In genomic region chr3:146256851-146257486, GRCh38 we compare ENCODE assay signal across 24 cellular contexts. TPM values are rescaled to one million over a fixed set of nuclear protein-coding genes. Genes with fewer than 3 reads are reported as not detected.
DNase-seq lines count a peak whose midpoint lies in the region; ATAC-seq and TF ChIP-seq lines count a peak whose summit lies in the region.
"Had no signal": no experiment of that assay in that cellular context is flagged by ENCODE, and none has a peak within 500 bp of the region (broad histone marks: within the 10 kb centered on the region; RNA-seq: fewer than 3 reads in every experiment).

No MANE protein-coding gene starts in this region.

- no peaks in the 10 kb centered on the region; the same call in 1 of the 2 replicates for H3F3A ChIP-seq in GM23338 (replicated peaks; ENCODE audit: low read depth)

- no peak for TF ChIP-seq CTCF in GM23338 (conservative IDR thresholded peaks at IDR 0.05; ENCODE audit: low read depth in 2 of 2)

- H4K5ac ChIP-seq in mesendoderm (ENCODE audit: low read length), result no peak overlapping the region

- peak overlapping the region; percentile 21; the same call in 1 of the 3 replicates for H3K4me3 Mint-ChIP-seq in GM23338
- H3K4me3 Mint-ChIP-seq in CD8-positive, alpha-beta memory T cell, result no peak overlapping the region
- H3K4me3 Mint-ChIP-seq: activated naive CD8-positive, alpha-beta T cell treated with anti-CD3 and anti-CD28 coated beads for 36 hours; activated T-cell treated with anti-CD3 and anti-CD28 coated beads, Interleukin-2, amount 50 U/mL, for 4 hours; central memory CD8-positive, alpha-beta T cell; naive B cell had no signal

- H3K79me1 ChIP-seq in mesendoderm (ENCODE audit: low read length), result no peaks in the 10 kb centered on the region

- peaks cover 4% of the 10 kb centered on the region for H3K27me3 Mint-ChIP-seq in GM23338 (ENCODE audit: insufficient read depth, low read depth, poor library complexity)
- peaks cover 9 to 42% of the 10 kb centered on the region in 2 donors for H3K27me3 Mint-ChIP-seq in CD8-positive, alpha-beta memory T cell

- peaks cover 17% of the 10 kb centered on the region for H3K9me2 ChIP-seq in GM23338 (ENCODE audit: insufficient read depth)

- no peak overlapping the region for H2BK120ac ChIP-seq in mesendoderm (ENCODE audit: low read depth, low read length)

- H3K23ac ChIP-seq in mesendoderm (ENCODE audit: low read length), result no peak overlapping the region

- no peak overlapping the region for H3K4ac ChIP-seq in mesendoderm (ENCODE audit: low read depth, low read length)

- H2AFZ ChIP-seq in GM23338, result no peak overlapping the region
- H2AFZ ChIP-seq: parathyroid adenoma had no signal

- H3K9me3 Mint-ChIP-seq in GM23338, result peaks cover 54% of the 10 kb centered on the region
- peaks cover 0 to 4% (median 2%) of the 10 kb centered on the region in 5 donors for H3K9me3 Mint-ChIP-seq in CD8-positive, alpha-beta memory T cell
- H3K9me3 Mint-ChIP-seq: activated T-cell treated with anti-CD3 and anti-CD28 coated beads, Interleukin-2, amount 50 U/mL, for 4 hours; central memory CD8-positive, alpha-beta T cell had no signal

- DNase-seq in GM23338 (ENCODE audit: low spot score), result peak; percentile 77
- peak; percentile 79 for DNase-seq in NT2/D1 (ENCODE audit: low read depth, low spot score)
- peak; percentile 73 for DNase-seq in fibroblast of peridontal ligament (ENCODE audit: extremely low read depth)
- no peak for DNase-seq in mesendoderm
- DNase-seq in CD8-positive, alpha-beta memory T cell, result no peak
- DNase-seq in SW480 (ENCODE audit: low spot score), result no peak
- DNase-seq: activated CD4-positive, alpha-beta T cell treated with anti-CD3 and anti-CD28 coated beads, Interleukin-2, amount 50 U/mL, for 48 hours; activated naive CD8-positive, alpha-beta T cell treated with anti-CD3 and anti-CD28 coated beads for 36 hours; activated T-cell treated with anti-CD3 and anti-CD28 coated beads, Interleukin-2, amount 50 U/mL, for 4 hours; effector memory CD4-positive, alpha-beta T cell; foreskin melanocyte; GOT3; naive B cell; NCI-H345; stimulated activated CD4-positive, alpha-beta T cell treated with anti-CD3 and anti-CD28 coated beads, Interleukin-4, amount 100 ng/mL, for 1 hour had no signal

- H2BK5ac ChIP-seq in mesendoderm (ENCODE audit: low read length), result no peak overlapping the region

- POLR2A ChIA-PET in CD8-positive, alpha-beta memory T cell (lab: Charles Lee), result no interaction called here

- H3K36me3 ChIP-seq in GM23338 (ENCODE audit: insufficient read depth) (peaks cover 7% of the 10 kb centered on the region; the same call in 1 of the 2 replicates), NT2/D1 (ENCODE audit: insufficient read depth, insufficient read length, low read length) (no peaks in the 10 kb centered on the region), mesendoderm (ENCODE audit: control insufficient read depth, insufficient read depth, low read length) (no peaks in the 10 kb centered on the region)
- H3K36me3 ChIP-seq in CD8-positive, alpha-beta memory T cell (ENCODE audit: insufficient read depth, low read length), result no peaks in the 10 kb centered on the region
- H3K36me3 ChIP-seq: suprapubic skin had no signal

- peak overlapping the region; percentile 13 for H3K18ac ChIP-seq in mesendoderm (ENCODE audit: low read length)

- peaks cover 43% of the 10 kb centered on the region for H3K9me3 ChIP-seq in NT2/D1 (ENCODE audit: insufficient read depth, low read length)
- H3K9me3 ChIP-seq in CD8-positive, alpha-beta memory T cell (ENCODE audit: low read length), result no peaks in the 10 kb centered on the region
- H3K9me3 ChIP-seq: suprapubic skin had no signal

- no peak overlapping the region for H4K8ac ChIP-seq in mesendoderm (ENCODE audit: low read depth, low read length)

- no peak overlapping the region for H3K56ac ChIP-seq in mesendoderm (ENCODE audit: low read length)

- ATAC-seq in GM23338 (peak; percentile 87), GM21390 (IDR thresholded peaks at IDR 0.05; ENCODE audit: unreplicated experiment) (no peak), HG03378 (IDR thresholded peaks at IDR 0.05; ENCODE audit: unreplicated experiment) (no peak)
- ATAC-seq: Right ventricle myocardium inferior had no signal

- peaks cover 7% of the 10 kb centered on the region; the same call in 1 of the 2 replicates for H3K4me1 ChIP-seq in GM23338 (ENCODE audit: insufficient read depth)
- H3K4me1 ChIP-seq in NT2/D1 (ENCODE audit: insufficient read depth, insufficient read length), result peaks cover 12% of the 10 kb centered on the region
- H3K4me1 ChIP-seq in mesendoderm (ENCODE audit: control insufficient read depth, low read depth, low read length), result no peaks in the 10 kb centered on the region
- H3K4me1 ChIP-seq in CD8-positive, alpha-beta memory T cell (ENCODE audit: insufficient read depth, low read length), result no peaks in the 10 kb centered on the region
- H3K4me1 ChIP-seq: parathyroid adenoma, suprapubic skin had no signal

- H3K4me2 ChIP-seq in GM23338 (peak overlapping the region; percentile 10), mesendoderm (ENCODE audit: low read length) (no peak overlapping the region)

- H4K20me1 ChIP-seq in GM23338 (replicated peaks; ENCODE audit: insufficient read depth), result no peaks in the 10 kb centered on the region

- peaks cover 14% of the 10 kb centered on the region for H3K4me1 Mint-ChIP-seq in GM23338
- H3K4me1 Mint-ChIP-seq in CD8-positive, alpha-beta memory T cell, result no peaks in the 10 kb centered on the region
- H3K4me1 Mint-ChIP-seq: activated naive CD8-positive, alpha-beta T cell treated with anti-CD3 and anti-CD28 coated beads for 36 hours; central memory CD8-positive, alpha-beta T cell; naive B cell had no signal

- no CpG with 5 or more reads among the region's 3 CpGs for WGBS in mesendoderm (ENCODE audit: extremely low coverage, insufficient coverage, low lambda C conversion rate)

- peaks cover 52% of the 10 kb centered on the region for H3K36me3 Mint-ChIP-seq in GM23338 (ENCODE audit: low read depth)
- no peaks in the 10 kb centered on the region for H3K36me3 Mint-ChIP-seq in CD8-positive, alpha-beta memory T cell
- H3K36me3 Mint-ChIP-seq: activated naive CD8-positive, alpha-beta T cell treated with anti-CD3 and anti-CD28 coated beads for 36 hours had no signal

- no peak overlapping the region for H2BK15ac ChIP-seq in mesendoderm (replicated peaks; ENCODE audit: low read depth)

- H3K4me3 ChIP-seq in GM23338 (no peak overlapping the region), NT2/D1 (ENCODE audit: insufficient read length, low read depth) (no peak overlapping the region), mesendoderm (ENCODE audit: low read length) (no peak overlapping the region)
- H3K4me3 ChIP-seq in CD8-positive, alpha-beta memory T cell (ENCODE audit: low read length), result no peak overlapping the region
- H3K4me3 ChIP-seq: lung, suprapubic skin had no signal

- H3K27ac ChIP-seq in GM23338 (ENCODE audit: low read depth) (peak overlapping the region; percentile 81), mesendoderm (ENCODE audit: low read depth, low read length) (no peak overlapping the region)
- H3K27ac ChIP-seq in CD8-positive, alpha-beta memory T cell (ENCODE audit: low read depth, low read length), result no peak overlapping the region
- H3K27ac ChIP-seq: parathyroid adenoma, suprapubic skin, VCaP had no signal

- CTCF ChIA-PET in CD8-positive, alpha-beta memory T cell (lab: Charles Lee), result no interaction called here

- H3K79me2 ChIP-seq in GM23338 (replicated peaks; ENCODE audit: insufficient read depth) (no peaks in the 10 kb centered on the region), mesendoderm (ENCODE audit: control insufficient read depth, insufficient read depth, low read length) (no peaks in the 10 kb centered on the region)
- H3K79me2 ChIP-seq: parathyroid adenoma had no signal

- H3K27ac Mint-ChIP-seq in GM23338, result peak overlapping the region; percentile 86
- no peak overlapping the region for H3K27ac Mint-ChIP-seq in CD8-positive, alpha-beta memory T cell
- H3K27ac Mint-ChIP-seq: activated naive CD8-positive, alpha-beta T cell treated with anti-CD3 and anti-CD28 coated beads for 36 hours had no signal

- no peak overlapping the region for H3K9ac ChIP-seq in NT2/D1 (ENCODE audit: insufficient read length, low read depth)
- no peak overlapping the region for H3K9ac ChIP-seq in mesendoderm (ENCODE audit: low read length)
- H3K9ac ChIP-seq: parathyroid adenoma had no signal

- H2AK5ac ChIP-seq in mesendoderm (ENCODE audit: low read length), result no peak overlapping the region

- no peaks in the 10 kb centered on the region for H3K27me3 ChIP-seq in GM23338 (ENCODE audit: insufficient read depth)
- no peaks in the 10 kb centered on the region for H3K27me3 ChIP-seq in NT2/D1 (ENCODE audit: insufficient read depth, insufficient read length)
- no peaks in the 10 kb centered on the region for H3K27me3 ChIP-seq in mesendoderm (ENCODE audit: insufficient read depth, low read length, poor library complexity)
- H3K27me3 ChIP-seq in CD8-positive, alpha-beta memory T cell (ENCODE audit: insufficient read depth, low read length, poor library complexity, severe bottlenecking), result peaks cover under 1% of the 10 kb centered on the region
- H3K27me3 ChIP-seq: suprapubic skin had no signal

TF ChIP-seq in GM23338, 12 proteins besides CTCF, POLR2A, EP300 and RAD21 (continues in another document):
- peak; percentile 92 for TF ChIP-seq NANOG (IDR thresholded peaks at IDR 0.05; ENCODE audit: borderline replicate concordance)

RNA-seq across cellular contexts. Expression of gene PLSCR4, which starts 6.1 kb away (rescaled TPM):
- 5.2 TPM in 2 replicates for total RNA-seq in GM23338 (2014; rRNA removed; shearing (Covaris generic))
- polyA plus RNA-seq in GM23338 (2016; fragmentation: Nextera tagmentation; extraction: Ambion mirVana), result 1.4 and 2.9 TPM in 2 replicates
- polyA plus RNA-seq in mesendoderm (2013, experiment 1 of 2), result 4.7 TPM
- polyA plus RNA-seq in mesendoderm (2013, experiment 2 of 2), result 3.9 TPM
- total RNA-seq in CD8-positive, alpha-beta memory T cell, result not detected
- polyA plus RNA-seq in CD8-positive, alpha-beta memory T cell, result not detected
- total RNA-seq: activated naive CD8-positive, alpha-beta T cell treated with anti-CD3 and anti-CD28 coated beads for 36 hours; T-helper 1 cell treated with Interleukin-12 subunit alpha and Interleukin-12 subunit beta and Interleukin-4 antibody, amounts not matched to agents 30 ng/mL and 1 ng/mL, for 36 hours had no signal

Comparison
In these comparisons a context has a peak if more than half of its experiments do, and no peak if none do; other contexts are left out.
1. DNase-seq: peak in GM23338 (single experiment), NT2/D1 (single experiment) and fibroblast of peridontal ligament (single experiment); none in mesendoderm (single experiment), CD8-positive, alpha-beta memory T cell (0 of 5) and SW480 (single experiment).